8 cellular contexts compared by ENCODE assay signal in the genomic region with DNA sequence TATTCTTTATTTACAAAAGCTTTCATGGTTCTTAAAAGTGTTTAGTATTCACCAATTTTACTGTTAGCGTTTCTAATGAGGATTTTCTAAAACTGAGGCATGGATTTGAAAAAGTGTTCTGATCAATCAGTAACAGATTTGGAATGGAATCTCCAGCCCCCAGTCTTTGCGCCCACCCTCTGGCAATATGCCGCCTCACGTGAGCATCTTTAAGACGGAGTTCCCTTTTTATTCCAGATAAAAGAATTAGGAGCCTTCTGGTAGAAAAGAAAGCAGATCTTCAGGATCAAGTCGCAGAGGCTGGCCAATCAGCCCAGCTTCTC. TPM values are rescaled to one million over a fixed set of nuclear protein-coding genes. Genes with fewer than 3 reads are reported as not detected.
DNase-seq lines count a peak whose midpoint lies in the region; ATAC-seq and TF ChIP-seq lines count a peak whose summit lies in the region.

No MANE protein-coding gene starts in this region.

- no peak for TF ChIP-seq POLR2A in suprapubic skin (IDR thresholded peaks at IDR 0.05)

- intact Hi-C loops in activated CD4-positive, alpha-beta memory T cell treated with anti-CD3 and anti-CD28 coated beads for 36 hours (cut with micrococcal nuclease) = no loop called here

- H3K36me3 Mint-ChIP-seq in activated CD4-positive, alpha-beta memory T cell treated with anti-CD3 and anti-CD28 coated beads for 36 hours = no peaks in the 10 kb centered on the region
- H3K36me3 Mint-ChIP-seq in activated CD4-positive, alpha-beta memory T cell treated with anti-CD3 and anti-CD28 coated beads, Interleukin-2, amount 10 ng/mL, durations not matched to agents 7 days and 5 days (ENCODE audit: low read depth) = no peaks in the 10 kb centered on the region
- no peaks in the 10 kb centered on the region for H3K36me3 Mint-ChIP-seq in activated naive CD8-positive, alpha-beta T cell treated with anti-CD3 and anti-CD28 coated beads, Interleukin-2, amount 50 U/mL, for 24 hours (ENCODE audit: low read depth)

- peaks cover 8% of the 10 kb centered on the region for H3K4me1 Mint-ChIP-seq in activated CD4-positive, alpha-beta memory T cell treated with anti-CD3 and anti-CD28 coated beads for 36 hours (ENCODE audit: low read depth)
- peaks cover 14% of the 10 kb centered on the region for H3K4me1 Mint-ChIP-seq in activated CD4-positive, alpha-beta memory T cell treated with anti-CD3 and anti-CD28 coated beads, Interleukin-2, amount 10 ng/mL, durations not matched to agents 7 days and 5 days
- H3K4me1 Mint-ChIP-seq in activated naive CD8-positive, alpha-beta T cell treated with anti-CD3 and anti-CD28 coated beads, Interleukin-2, amount 50 U/mL, for 24 hours = peaks cover 14% of the 10 kb centered on the region

- H3K27me3 Mint-ChIP-seq in activated CD4-positive, alpha-beta memory T cell treated with anti-CD3 and anti-CD28 coated beads for 36 hours = peaks cover 7% of the 10 kb centered on the region
- H3K27me3 Mint-ChIP-seq in activated CD4-positive, alpha-beta memory T cell treated with anti-CD3 and anti-CD28 coated beads, Interleukin-2, amount 10 ng/mL, durations not matched to agents 7 days and 5 days = peaks cover 30% of the 10 kb centered on the region
- H3K27me3 Mint-ChIP-seq in activated naive CD8-positive, alpha-beta T cell treated with anti-CD3 and anti-CD28 coated beads, Interleukin-2, amount 50 U/mL, for 24 hours = peaks cover 16% of the 10 kb centered on the region

- H3K4me1 ChIP-seq in suprapubic skin = peaks cover 53% of the 10 kb centered on the region

- H3K36me3 ChIP-seq in suprapubic skin = no peaks in the 10 kb centered on the region

- H3K27me3 ChIP-seq in suprapubic skin = no peaks in the 10 kb centered on the region

- TF ChIP-seq EP300 in suprapubic skin (IDR thresholded peaks at IDR 0.05) = no peak

- H3K27ac ChIP-seq in suprapubic skin = peak overlapping the region; percentile 85

- POLR2A ChIA-PET in activated CD4-positive, alpha-beta memory T cell treated with anti-CD3 and anti-CD28 coated beads for 36 hours (lab: Charles Lee) = no interaction called here
- POLR2A ChIA-PET in activated CD4-positive, alpha-beta memory T cell treated with anti-CD3 and anti-CD28 coated beads, Interleukin-2, amount 10 ng/mL, durations not matched to agents 7 days and 5 days (lab: Charles Lee) = no interaction called here

- no peak for TF ChIP-seq CTCF in suprapubic skin (IDR thresholded peaks at IDR 0.05)

- peak overlapping the region; percentile 77 for H3K4me3 Mint-ChIP-seq in activated CD4-positive, alpha-beta memory T cell treated with anti-CD3 and anti-CD28 coated beads for 36 hours
- H3K4me3 Mint-ChIP-seq in activated CD4-positive, alpha-beta memory T cell treated with anti-CD3 and anti-CD28 coated beads, Interleukin-2, amount 10 ng/mL, durations not matched to agents 7 days and 5 days = no peak overlapping the region
- H3K4me3 Mint-ChIP-seq in activated naive CD8-positive, alpha-beta T cell treated with anti-CD3 and anti-CD28 coated beads, Interleukin-2, amount 50 U/mL, for 24 hours = peak overlapping the region; percentile 89

- peak overlapping the region; percentile 67 for H3K4me3 ChIP-seq in suprapubic skin

- CTCF ChIA-PET in activated CD4-positive, alpha-beta memory T cell treated with anti-CD3 and anti-CD28 coated beads for 36 hours (lab: Charles Lee) = interaction anchor here (0.9 to 3.8 kb wide), 3 partner anchors 26 to 48 kb away, joined by 3 to 19 read pairs (median 4); no protein-coding TSS in a partner anchor
- CTCF ChIA-PET in activated CD4-positive, alpha-beta memory T cell treated with anti-CD3 and anti-CD28 coated beads, Interleukin-2, amount 10 ng/mL, durations not matched to agents 7 days and 5 days (lab: Charles Lee) = interaction anchor here (1.7 kb wide), 1 partner anchor 26 kb away, joined by 13 read pairs; no protein-coding TSS in a partner anchor

- DNase-seq in activated CD4-positive, alpha-beta memory T cell treated with anti-CD3 and anti-CD28 coated beads for 36 hours = no peak
- DNase-seq in activated CD4-positive, alpha-beta memory T cell treated with anti-CD3 and anti-CD28 coated beads, Interleukin-2, amount 10 ng/mL, durations not matched to agents 7 days and 5 days = no peak
- no peak for DNase-seq in activated naive CD8-positive, alpha-beta T cell treated with anti-CD3 and anti-CD28 coated beads, Interleukin-2, amount 50 U/mL, for 24 hours
- DNase-seq in left kidney (ENCODE audit: low read depth, low spot score) (peak; percentile 58), suprapubic skin (ENCODE audit: low spot score in 2 of 2) (no peak), SIG-M5 (lab: John Stamatoyannopoulos, UW) (no peak), retina (no peak)

- 14% methylated on average over 6 of the region's 6 CpGs for WGBS in suprapubic skin

- no peaks in the 10 kb centered on the region for H3K9me3 ChIP-seq in suprapubic skin

- no peaks in the 10 kb centered on the region for H3K9me3 Mint-ChIP-seq in activated CD4-positive, alpha-beta memory T cell treated with anti-CD3 and anti-CD28 coated beads for 36 hours
- H3K9me3 Mint-ChIP-seq in activated CD4-positive, alpha-beta memory T cell treated with anti-CD3 and anti-CD28 coated beads, Interleukin-2, amount 10 ng/mL, durations not matched to agents 7 days and 5 days = no peaks in the 10 kb centered on the region
- H3K9me3 Mint-ChIP-seq in activated naive CD8-positive, alpha-beta T cell treated with anti-CD3 and anti-CD28 coated beads, Interleukin-2, amount 50 U/mL, for 24 hours = no peaks in the 10 kb centered on the region

- no peak for ATAC-seq in activated naive CD8-positive, alpha-beta T cell treated with anti-CD3 and anti-CD28 coated beads, Interleukin-2, amount 50 U/mL, for 24 hours
- no peak for ATAC-seq in HG02678 (IDR thresholded peaks at IDR 0.05; ENCODE audit: unreplicated experiment)

- no peak overlapping the region for H3K27ac Mint-ChIP-seq in activated CD4-positive, alpha-beta memory T cell treated with anti-CD3 and anti-CD28 coated beads for 36 hours
- H3K27ac Mint-ChIP-seq in activated CD4-positive, alpha-beta memory T cell treated with anti-CD3 and anti-CD28 coated beads, Interleukin-2, amount 10 ng/mL, durations not matched to agents 7 days and 5 days = no peak overlapping the region
- H3K27ac Mint-ChIP-seq in activated naive CD8-positive, alpha-beta T cell treated with anti-CD3 and anti-CD28 coated beads, Interleukin-2, amount 50 U/mL, for 24 hours = no peak overlapping the region

RNA-seq across cellular contexts. Expression of a gene that starts 1.1 kb away (rescaled TPM):
- total RNA-seq in activated CD4-positive, alpha-beta memory T cell treated with anti-CD3 and anti-CD28 coated beads for 36 hours = 1 to 10 TPM; 5.4 TPM
- under 1 TPM; 0.63 TPM for total RNA-seq in activated CD4-positive, alpha-beta memory T cell treated with anti-CD3 and anti-CD28 coated beads, Interleukin-2, amount 10 ng/mL, durations not matched to agents 7 days and 5 days
- total RNA-seq in suprapubic skin = 10 to 100 TPM; 18.6 to 33.6 (median 22.7) TPM

RNA-seq across cellular contexts. Expression of a gene that starts 1.8 kb away (rescaled TPM):
- under 1 TPM; 0.82 to 1.00 TPM for total RNA-seq in activated CD4-positive, alpha-beta memory T cell treated with anti-CD3 and anti-CD28 coated beads for 36 hours
- total RNA-seq in activated CD4-positive, alpha-beta memory T cell treated with anti-CD3 and anti-CD28 coated beads, Interleukin-2, amount 10 ng/mL, durations not matched to agents 7 days and 5 days = not detected
- total RNA-seq in suprapubic skin = 1 to 10 TPM; 1.2 to 4.4 (median 2.9) TPM
